Comparison of ENCODE assay signal across 23 cellular contexts in genomic region chr2:166238176-166238575, GRCh38.
DNase-seq lines count a peak whose midpoint lies in the region; ATAC-seq and TF ChIP-seq lines count a peak whose summit lies in the region.
"Had no signal": no experiment of that assay in that cellular context is flagged by ENCODE, and none has a peak within 500 bp of the region (broad histone marks: within the 10 kb centered on the region; RNA-seq: fewer than 3 reads in every experiment).

No MANE protein-coding gene starts in this region.

- intact Hi-C loops in heart left ventricle (cut with DNase I), result no loop called here

- H3K79me2 ChIP-seq in SK-N-SH (ENCODE audit: insufficient read depth), result no peaks in the 10 kb centered on the region; the same call in 1 of the 2 replicates

- H3K4me1 ChIP-seq in SK-N-SH (ENCODE audit: control insufficient read depth in 1 of 2, insufficient read depth in 2 of 2, low read depth in 1 of 2, low read length in 1 of 2) (peaks cover 0 to 21% of the 10 kb centered on the region in 2 experiments; a peak in 3 of 4 replicates), heart left ventricle (no peaks in the 10 kb centered on the region)
- H3K4me1 ChIP-seq: BLaER1 had no signal

- POLR2A ChIA-PET in SK-N-SH (lab: Yijun Ruan, JAX), result no interaction called here

- H3K9me3 ChIP-seq in SK-N-SH (no peaks in the 10 kb centered on the region), heart left ventricle (no peaks in the 10 kb centered on the region)
- H3K9me3 ChIP-seq: BLaER1 had no signal

- H4K20me1 ChIP-seq in SK-N-SH (ENCODE audit: insufficient read depth), result no peaks in the 10 kb centered on the region
- H4K20me1 ChIP-seq: BLaER1 had no signal

- H3K27me3 ChIP-seq in SK-N-SH (ENCODE audit: insufficient read depth) (no peaks in the 10 kb centered on the region), heart left ventricle (no peaks in the 10 kb centered on the region)
- H3K27me3 ChIP-seq: BLaER1 had no signal

- H3K9ac ChIP-seq in SK-N-SH, result peak overlapping the region; percentile 25; the same call in 1 of the 2 replicates
- H3K9ac ChIP-seq: BLaER1 had no signal

- ATAC-seq in SK-N-SH treated with all-trans-retinoic acid at 6 μM for 48 hours (no peak), GM18502 (IDR thresholded peaks at IDR 0.05; ENCODE audit: poor library complexity, unreplicated experiment) (no peak), HG02610 (IDR thresholded peaks at IDR 0.05; ENCODE audit: unreplicated experiment) (no peak), heart left ventricle (no peak)
- ATAC-seq: CD8-positive, alpha-beta T cell had no signal

- TF ChIP-seq RAD21 in SK-N-SH (IDR thresholded peaks at IDR 0.05; ENCODE audit: low read length), result no peak

- no peak for TF ChIP-seq POLR2A in heart left ventricle (IDR thresholded peaks at IDR 0.05)

- DNase-seq in SK-N-SH (no peak), brain pericyte (ENCODE audit: low read depth, low spot score) (peak; percentile 41), fibroblast of peridontal ligament (ENCODE audit: extremely low read depth) (peak; percentile 55), stromal cell of bone marrow (ENCODE audit: low read depth) (peak; percentile 38), heart left ventricle (no peak)
- DNase-seq: CD8-positive, alpha-beta T cell; DND-41; GDM1; H7; Karpas-422; MM.1S; NCI-H1105; NCI-H1694; NCI-H2107; NCI-H226; NCI-H69; RPMI8226; SIG-M5 had no signal

- no peak overlapping the region for H2AFZ ChIP-seq in SK-N-SH (ENCODE audit: low read depth)

- CTCF ChIA-PET in SK-N-SH (lab: Yijun Ruan, JAX), result no interaction called here

- peaks cover 3 to 7% of the 10 kb centered on the region in 2 experiments for H3K36me3 ChIP-seq in SK-N-SH (replicated peaks in 1 of 2; ENCODE audit: control insufficient read depth in 1 of 2, insufficient read depth in 2 of 2, low read length in 1 of 2)
- no peaks in the 10 kb centered on the region for H3K36me3 ChIP-seq in heart left ventricle
- H3K36me3 ChIP-seq: BLaER1 had no signal

- H3K4me3 ChIP-seq in SK-N-SH (ENCODE audit: low read depth in 2 of 2, low read length in 1 of 2), result no peak overlapping the region
- H3K4me3 ChIP-seq in heart left ventricle, result no peak overlapping the region
- H3K4me3 ChIP-seq: BLaER1 had no signal

- no peak overlapping the region for H3K4me2 ChIP-seq in SK-N-SH
- H3K4me2 ChIP-seq: BLaER1 had no signal

- H3K27ac ChIP-seq in SK-N-SH (ENCODE audit: low read depth in 2 of 2, low read length in 1 of 2) (peak overlapping the region in 1 of 2 experiments; percentile 94; a peak in 2 of 4 replicates), heart left ventricle (no peak overlapping the region)
- H3K27ac ChIP-seq: 22Rv1, BLaER1 had no signal

- TF ChIP-seq EP300 in SK-N-SH (IDR thresholded peaks at IDR 0.05; ENCODE audit: borderline replicate concordance in 1 of 2, low read depth in 1 of 2, low read length in 1 of 2), result no peak

- no peak for TF ChIP-seq CTCF in SK-N-SH (IDR thresholded peaks at IDR 0.05)
- no peak for TF ChIP-seq CTCF in heart left ventricle (IDR thresholded peaks at IDR 0.05)

- peaks cover 33% of the 10 kb centered on the region for H3F3A ChIP-seq in SK-N-SH (replicated peaks; ENCODE audit: insufficient read depth)

- H3K9me2 ChIP-seq in SK-N-SH, result no peaks in the 10 kb centered on the region

TF ChIP-seq in SK-N-SH, 30 proteins besides CTCF, POLR2A, EP300 and RAD21 (continues in another document):
- TF ChIP-seq EZH2phosphoT487 (IDR thresholded peaks at IDR 0.05; ENCODE audit: borderline replicate concordance, low read depth) (no peak), PBX3 (IDR thresholded peaks at IDR 0.05) (no peak), GATA2 (CRISPR knock-in tag; IDR thresholded peaks at IDR 0.05) (no peak), FOXM1 (IDR thresholded peaks at IDR 0.05; ENCODE audit: low read depth) (no peak), RXRA (IDR thresholded peaks at IDR 0.05; ENCODE audit: borderline replicate concordance, low read depth) (no peak), REST (IDR thresholded peaks at IDR 0.05; ENCODE audit: low read depth, low read length) (no peak), NFIC (IDR thresholded peaks at IDR 0.05; ENCODE audit: borderline replicate concordance) (no peak), MXI1 (IDR thresholded peaks at IDR 0.05; ENCODE audit: low read depth, low read length) (no peak), FOXJ3 (CRISPR knock-in tag; IDR thresholded peaks at IDR 0.05) (no peak), NRF1 (IDR thresholded peaks at IDR 0.05; ENCODE audit: low read depth, low read length) (no peak)

TF ChIP-seq in SK-N-SH treated with all-trans-retinoic acid at 6 μM for 48 hours, 23 proteins besides CTCF, POLR2A, EP300 and RAD21:
- TF ChIP-seq ZNF8 (CRISPR knock-in tag; IDR thresholded peaks at IDR 0.05), result no peak
TF ChIP-seq in SK-N-SH treated with all-trans-retinoic acid at 6 μM for 48 hours: peak in this region for 0.

Comparison
In these comparisons a context has a peak if more than half of its experiments do, and no peak if none do; other contexts are left out.
1. DNase-seq: peak in brain pericyte (single experiment), fibroblast of peridontal ligament (single experiment) and stromal cell of bone marrow (single experiment); none in SK-N-SH (single experiment) and heart left ventricle (0 of 5).